In genomic region chr3:177484206-177484605, GRCh38 we compare ENCODE assay signal across 25 cellular contexts.
"Had no signal": no experiment of that assay in that cellular context is flagged by ENCODE, and none has a peak within 500 bp of the region (broad histone marks: within the 10 kb centered on the region; RNA-seq: fewer than 3 reads in every experiment).

No MANE protein-coding gene starts in this region.

- H3K27me3 ChIP-seq: heart right ventricle, neutrophil, ovary, stomach, tibial artery had no signal

- H3K9me3 Mint-ChIP-seq: activated B cell treated with CpG ODN at 0.5 μM for 24 hours had no signal

- H3K27ac Mint-ChIP-seq: activated B cell treated with CpG ODN at 0.5 μM for 24 hours; activated CD8-positive, alpha-beta memory T cell treated with anti-CD3 and anti-CD28 coated beads, Interleukin-2, amount 10 ng/mL, durations not matched to agents 7 days and 5 days; activated CD8-positive, alpha-beta T cell treated with anti-CD3 and anti-CD28 coated beads, Interleukin-2, amount 10 ng/mL, durations not matched to agents 7 days and 5 days; activated naive CD4-positive, alpha-beta T cell treated with anti-CD3 and anti-CD28 coated beads, Interleukin-2, amount 50 U/mL, for 72 hours; activated T-helper 2 cell treated with anti-CD3 and anti-CD28 coated beads, Interferon-gamma antibody, Interleukin-2, Interleukin-4, amounts not matched to agents 10 μg/mL and 5 μg/mL and 100 μg/mL, durations not matched to agents 14 hours and 24 hours and 36 hours; naive B cell; nephron progenitor cell; stimulated activated naive B cell treated with anti-CD40 and anti-IgM and Interleukin-4, amounts not matched to agents 10 μg/mL and 1 μg/mL and 100 μg/mL, for 72 hours; T-helper 2 cell treated with Interferon-gamma antibody and Interleukin-4, amounts not matched to agents 5 μg/mL and 100 μg/mL, for 36 hours had no signal

- H3K36me3 Mint-ChIP-seq: stimulated activated naive B cell treated with anti-CD40 and anti-IgM and Interleukin-4, amounts not matched to agents 10 μg/mL and 1 μg/mL and 100 μg/mL, for 72 hours had no signal

- H3K4me1 Mint-ChIP-seq: activated B cell treated with CpG ODN at 0.5 μM for 24 hours had no signal

- H3K27me3 Mint-ChIP-seq: activated B cell treated with CpG ODN at 0.5 μM for 24 hours; activated CD8-positive, alpha-beta memory T cell treated with anti-CD3 and anti-CD28 coated beads, Interleukin-2, amount 10 ng/mL, durations not matched to agents 7 days and 5 days; naive B cell; stimulated activated naive B cell treated with anti-CD40 and anti-IgM and Interleukin-4, amounts not matched to agents 10 μg/mL and 1 μg/mL and 100 μg/mL, for 72 hours had no signal

- H3K36me3 ChIP-seq: heart right ventricle, left ventricle myocardium inferior, neutrophil, ovary, prostate gland, stomach, tibial artery had no signal

- H3K4me3 ChIP-seq: heart right ventricle, left ventricle myocardium inferior, lung, ovary, prostate gland, stomach, tibial artery had no signal

- DNase-seq: activated B cell treated with CpG ODN at 0.5 μM for 24 hours; activated CD4-positive, alpha-beta T cell treated with anti-CD3 and anti-CD28 coated beads, Interleukin-2, amount 50 U/mL, for 1 hour; activated CD8-positive, alpha-beta memory T cell treated with anti-CD3 and anti-CD28 coated beads, Interleukin-2, amount 10 ng/mL, durations not matched to agents 7 days and 5 days; activated CD8-positive, alpha-beta T cell treated with anti-CD3 and anti-CD28 coated beads, Interleukin-2, amount 10 ng/mL, durations not matched to agents 7 days and 5 days; activated T-cell treated with anti-CD3 and anti-CD28 coated beads, Interleukin-2, amount 50 U/mL, for 48 hours; effector CD8-positive, alpha-beta T cell; foreskin melanocyte; heart right ventricle; left ventricle myocardium inferior; naive B cell; nephron progenitor cell; ovary; retina; stimulated activated CD4-positive, alpha-beta T cell treated with anti-CD3 and anti-CD28 coated beads, Interleukin-15, amount 100 ng/mL, for 24 hours; stimulated activated CD4-positive, alpha-beta T cell treated with anti-CD3 and anti-CD28 coated beads, Interleukin-2, amount 100 ng/mL, for 24 hours; stimulated activated naive B cell treated with anti-CD40 and anti-IgM and Interleukin-4, amounts not matched to agents 10 μg/mL and 1 μg/mL and 100 μg/mL, for 72 hours; stomach; T-helper 1 cell; tibial artery had no signal

- H3K9me3 ChIP-seq: neutrophil, ovary, prostate gland, tibial artery had no signal

- H3K4me3 Mint-ChIP-seq: activated B cell treated with CpG ODN at 0.5 μM for 24 hours; activated CD8-positive, alpha-beta memory T cell treated with anti-CD3 and anti-CD28 coated beads, Interleukin-2, amount 10 ng/mL, durations not matched to agents 7 days and 5 days; activated CD8-positive, alpha-beta T cell treated with anti-CD3 and anti-CD28 coated beads, Interleukin-2, amount 10 ng/mL, durations not matched to agents 7 days and 5 days; naive B cell; nephron progenitor cell; stimulated activated naive B cell treated with anti-CD40 and anti-IgM and Interleukin-4, amounts not matched to agents 10 μg/mL and 1 μg/mL and 100 μg/mL, for 72 hours; T-helper 2 cell treated with Interferon-gamma antibody and Interleukin-4, amounts not matched to agents 5 μg/mL and 100 μg/mL, for 36 hours had no signal

- H3K4me1 ChIP-seq: prostate gland had no signal

- H3K27ac ChIP-seq: heart right ventricle, left ventricle myocardium inferior, neutrophil, ovary, stomach, tibial artery had no signal
